Comparison of ENCODE assay signal across 3 cellular contexts in the genomic region with DNA sequence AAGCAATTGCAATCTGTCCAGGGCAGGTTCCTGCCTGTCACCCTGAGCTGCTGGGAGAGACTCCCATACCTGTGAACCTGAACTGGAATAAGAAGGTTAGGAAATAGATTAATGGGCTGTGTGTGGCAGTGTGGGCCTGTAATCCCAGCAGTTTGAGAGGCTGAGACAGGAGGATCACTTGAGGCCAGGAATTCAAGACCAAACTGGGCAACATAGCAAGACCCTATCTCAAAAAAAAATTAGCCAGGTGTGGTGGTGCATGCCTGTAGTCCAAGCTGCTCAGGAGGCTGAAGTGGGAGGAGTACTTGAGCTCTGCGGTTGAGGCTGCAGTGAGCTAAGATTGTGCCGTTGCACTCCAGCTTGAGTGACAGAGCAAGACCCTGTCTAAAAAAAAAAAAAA.
"Had no signal": no experiment of that assay in that cellular context is flagged by ENCODE, and none has a peak within 500 bp of the region (broad histone marks: within the 10 kb centered on the region; RNA-seq: fewer than 3 reads in every experiment).

No MANE protein-coding gene starts in this region.

- DNase-seq: GDM1, GF-D8 had no signal

- ATAC-seq: GM12878 had no signal
